In the genomic region with DNA sequence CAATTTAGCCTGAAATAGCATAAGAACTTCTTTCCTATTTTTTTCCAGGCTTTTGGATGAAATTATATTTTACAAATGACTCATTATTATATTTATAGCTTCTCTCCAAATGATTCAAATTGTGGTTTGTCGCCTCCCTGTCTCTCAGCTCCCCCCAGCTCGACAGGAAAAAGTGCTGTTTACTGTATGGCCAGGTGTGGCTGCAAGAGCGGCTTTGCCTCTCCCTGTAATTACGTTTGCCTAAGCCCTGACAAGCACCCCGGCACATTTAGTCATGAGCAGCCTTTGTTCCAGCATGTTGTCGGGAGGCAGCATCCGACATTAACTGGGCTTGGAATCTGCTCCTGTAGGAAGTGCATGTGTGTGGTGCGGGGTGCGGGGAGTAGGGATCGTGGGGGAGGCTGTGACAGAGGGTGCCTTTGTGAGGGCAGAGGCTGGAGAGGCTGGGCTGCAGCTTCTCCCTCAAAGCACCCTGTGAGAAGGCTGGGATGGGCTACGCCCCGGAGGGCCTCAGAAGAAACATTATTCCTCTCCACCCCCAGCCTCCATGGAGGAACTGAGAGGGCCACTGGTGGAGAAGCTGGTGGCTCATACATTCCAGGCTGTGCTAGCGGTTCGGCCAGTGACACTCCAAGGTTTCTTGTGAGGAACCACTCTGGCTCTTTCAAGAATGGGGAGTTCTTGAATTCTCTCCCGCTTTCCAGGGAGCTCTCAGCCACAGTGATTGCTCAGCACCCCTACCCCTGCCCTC, we compare ENCODE assay signal across 8 cellular contexts.
DNase-seq lines count a peak whose midpoint lies in the region; ATAC-seq and TF ChIP-seq lines count a peak whose summit lies in the region.

No MANE protein-coding gene starts in this region.

- DNase-seq in COLO668 (lab: John Stamatoyannopoulos, UW; ENCODE audit: unreplicated experiment) (peak; percentile 64), NCI-H1092 (lab: John Stamatoyannopoulos, UW) (peak; percentile 83), SW480 (ENCODE audit: low spot score) (peak; percentile 89), epithelial cell of prostate (ENCODE audit: low read depth, low spot score) (peak; percentile 94), nephron progenitor cell (no peak), NCI-H1048 (lab: John Stamatoyannopoulos, UW) (no peak)

- peak overlapping the region; percentile 26 for H3K4me3 Mint-ChIP-seq in nephron progenitor cell

- peaks cover 23% of the 10 kb centered on the region for H3K9me3 Mint-ChIP-seq in nephron progenitor cell

- H3K27ac ChIP-seq in epithelial cell of prostate, result peak overlapping the region; percentile 98

- no peaks in the 10 kb centered on the region for H3K27me3 Mint-ChIP-seq in nephron progenitor cell (ENCODE audit: low read depth, poor library complexity)

- H3K4me1 Mint-ChIP-seq in nephron progenitor cell, result peaks cover 49% of the 10 kb centered on the region

- peak overlapping the region; percentile 84 for H3K27ac Mint-ChIP-seq in nephron progenitor cell

- no peak for TF ChIP-seq CTCF in nephron progenitor cell (IDR thresholded peaks at IDR 0.05)

- TF ChIP-seq POLR2A in GM18505 (IDR thresholded peaks at IDR 0.05; ENCODE audit: borderline replicate concordance, extremely low read depth, insufficient read depth, insufficient read length), result no peak

- ATAC-seq in GM19452 (IDR thresholded peaks at IDR 0.05; ENCODE audit: unreplicated experiment) (no peak), GM18505 (IDR thresholded peaks at IDR 0.05; ENCODE audit: unreplicated experiment) (no peak)

- H3K36me3 Mint-ChIP-seq in nephron progenitor cell (ENCODE audit: low read depth), result peaks cover 13% of the 10 kb centered on the region

Comparison
In these comparisons a context has a peak if more than half of its experiments do, and no peak if none do; other contexts are left out.
1. DNase-seq: peak in COLO668 (single experiment), NCI-H1092 (single experiment), SW480 (single experiment) and epithelial cell of prostate (single experiment); none in nephron progenitor cell (single experiment) and NCI-H1048 (single experiment).